Comparison of ENCODE assay signal across 15 cellular contexts in the genomic region with DNA sequence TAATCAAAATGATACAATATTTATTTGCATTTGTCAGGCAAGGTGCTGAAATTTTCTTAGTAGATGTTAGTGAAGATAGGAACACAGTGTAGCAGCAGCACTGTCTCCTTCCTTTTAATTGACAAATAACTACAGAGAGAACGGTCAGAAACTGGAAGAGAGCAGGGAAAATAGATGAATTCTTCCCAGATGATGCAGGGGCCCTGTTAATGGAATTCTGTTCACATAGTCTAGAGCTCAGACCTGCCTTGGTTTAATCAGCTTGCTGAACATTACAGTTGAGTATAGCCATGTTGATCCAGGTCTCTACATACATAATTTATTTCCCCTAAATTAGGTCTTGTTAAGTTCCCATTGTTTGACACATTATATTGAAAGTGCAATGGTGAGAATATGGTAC.
DNase-seq lines count a peak whose midpoint lies in the region; ATAC-seq and TF ChIP-seq lines count a peak whose summit lies in the region.
"Had no signal": no experiment of that assay in that cellular context is flagged by ENCODE, and none has a peak within 500 bp of the region (broad histone marks: within the 10 kb centered on the region; RNA-seq: fewer than 3 reads in every experiment).

No MANE protein-coding gene starts in this region.

- no peaks in the 10 kb centered on the region for H3K79me1 ChIP-seq in IMR-90 (ENCODE audit: low read depth in 1 of 2, low read length in 2 of 2)

- DNase-seq in IMR-90 (peak; percentile 38), adipocyte (ENCODE audit: low read depth) (peak; percentile 28), epithelial cell of prostate (ENCODE audit: low read depth, low spot score) (no peak)
- DNase-seq in effector memory CD4-positive, alpha-beta T cell = no peak
- DNase-seq: C1 segment of cervical spinal cord; Calu3; CD4-positive, alpha-beta memory T cell; COR-L47; DMS53; DMS79 treated with DMSO at 0.1 percent for 48 hours; H9 had no signal

- WGBS in IMR-90 (ENCODE audit: extremely low coverage in 2 of 2, insufficient read length in 1 of 2), 2 experiments = no CpG with 5 or more reads among the region's 1 CpG

- H2AFZ ChIP-seq in IMR-90 (replicated peaks; ENCODE audit: low read length, poor library complexity) = no peak overlapping the region
- H2AFZ ChIP-seq: GM23338 had no signal

- no peak overlapping the region for H2AK9ac ChIP-seq in IMR-90 (replicated peaks; ENCODE audit: low read depth, low read length, poor library complexity)

- no peak overlapping the region for H3K4ac ChIP-seq in IMR-90 (ENCODE audit: low read depth, low read length)

- no peak overlapping the region for H4K8ac ChIP-seq in IMR-90 (ENCODE audit: low read depth in 2 of 2, low read length in 2 of 2)

- H3K4me1 ChIP-seq in IMR-90 (ENCODE audit: control insufficient read depth, insufficient read depth, low read length) = peaks cover 4% of the 10 kb centered on the region
- peaks cover 25% of the 10 kb centered on the region for H3K4me1 ChIP-seq in adipocyte (ENCODE audit: control insufficient read depth, insufficient read depth, low read length)
- no peaks in the 10 kb centered on the region for H3K4me1 ChIP-seq in effector memory CD4-positive, alpha-beta T cell (ENCODE audit: control insufficient read depth, insufficient read depth, low read length, poor library complexity, severe bottlenecking)

- no peak for TF ChIP-seq RAD21 in IMR-90 (IDR thresholded peaks at IDR 0.05; ENCODE audit: low read length)

- no peak overlapping the region for H3K4me3 Mint-ChIP-seq in stimulated activated memory B cell treated with anti-CD40 and anti-IgM and Interleukin-4, amounts not matched to agents 10 μg/mL and 1 μg/mL and 100 μg/mL, for 72 hours
- H3K4me3 Mint-ChIP-seq: CD4-positive, alpha-beta memory T cell; GM23338; H9 had no signal

- H3K27me3 ChIP-seq in IMR-90 (ENCODE audit: control insufficient read depth, insufficient read depth, low read length) (no peaks in the 10 kb centered on the region), adipocyte (replicated peaks; ENCODE audit: control insufficient read depth, insufficient read depth, low read length) (no peaks in the 10 kb centered on the region)
- H3K27me3 ChIP-seq in effector memory CD4-positive, alpha-beta T cell (replicated peaks; ENCODE audit: control insufficient read depth, insufficient read depth, low read length, poor library complexity, severe bottlenecking) = no peaks in the 10 kb centered on the region

- H3K36me3 ChIP-seq in IMR-90 (ENCODE audit: control insufficient read depth, insufficient read depth, low read length) (no peaks in the 10 kb centered on the region), adipocyte (ENCODE audit: control insufficient read depth, insufficient read depth, low read length, severe bottlenecking) (no peaks in the 10 kb centered on the region)
- H3K36me3 ChIP-seq in effector memory CD4-positive, alpha-beta T cell (ENCODE audit: control insufficient read depth, insufficient read depth, low read length) = no peaks in the 10 kb centered on the region

- H3K4me1 Mint-ChIP-seq in stimulated activated memory B cell treated with anti-CD40 and anti-IgM and Interleukin-4, amounts not matched to agents 10 μg/mL and 1 μg/mL and 100 μg/mL, for 72 hours = no peaks in the 10 kb centered on the region
- H3K4me1 Mint-ChIP-seq: CD4-positive, alpha-beta memory T cell; GM23338; H9 had no signal

- H3K27ac Mint-ChIP-seq in stimulated activated memory B cell treated with anti-CD40 and anti-IgM and Interleukin-4, amounts not matched to agents 10 μg/mL and 1 μg/mL and 100 μg/mL, for 72 hours = no peak overlapping the region
- H3K27ac Mint-ChIP-seq: CD4-positive, alpha-beta memory T cell; GM23338; H9 had no signal

- no peak overlapping the region; the same call in 1 of the 2 replicates for H2BK20ac ChIP-seq in IMR-90 (ENCODE audit: low read depth, low read length)

- H3K14ac ChIP-seq in IMR-90 (replicated peaks; ENCODE audit: low read depth, low read length) = no peak overlapping the region

- no peaks in the 10 kb centered on the region for H3K27me3 Mint-ChIP-seq in stimulated activated memory B cell treated with anti-CD40 and anti-IgM and Interleukin-4, amounts not matched to agents 10 μg/mL and 1 μg/mL and 100 μg/mL, for 72 hours

- no peaks in the 10 kb centered on the region for H4K20me1 ChIP-seq in IMR-90 (ENCODE audit: insufficient read depth, low read length)

- H2BK120ac ChIP-seq in IMR-90 (ENCODE audit: low read depth, low read length) = peak overlapping the region; percentile 9; the same call in 1 of the 2 replicates

- H3K9me3 ChIP-seq in IMR-90 (ENCODE audit: control insufficient read depth, insufficient read depth, low read length) (peaks cover 1% of the 10 kb centered on the region; the same call in 1 of the 2 replicates), adipocyte (ENCODE audit: control insufficient read depth, low read length) (no peaks in the 10 kb centered on the region)
- no peaks in the 10 kb centered on the region for H3K9me3 ChIP-seq in effector memory CD4-positive, alpha-beta T cell (ENCODE audit: control insufficient read depth, low read length)

- H3K27ac ChIP-seq in IMR-90 (ENCODE audit: insufficient read depth, low read length) (no peak overlapping the region), epithelial cell of prostate (peak overlapping the region; percentile 79)
- no peak overlapping the region for H3K27ac ChIP-seq in effector memory CD4-positive, alpha-beta T cell (ENCODE audit: insufficient read depth, low read length, poor library complexity, severe bottlenecking)

- intact Hi-C loops in IMR-90 (cut with micrococcal nuclease) = no loop called here

- H3K56ac ChIP-seq in IMR-90 (ENCODE audit: extremely low read depth, insufficient read depth, low read length) = no peak overlapping the region

- H3K36me3 Mint-ChIP-seq in stimulated activated memory B cell treated with anti-CD40 and anti-IgM and Interleukin-4, amounts not matched to agents 10 μg/mL and 1 μg/mL and 100 μg/mL, for 72 hours = no peaks in the 10 kb centered on the region
- H3K36me3 Mint-ChIP-seq: CD4-positive, alpha-beta memory T cell had no signal

- no TSS peak for BruUV-seq in IMR-90 (replicated peaks; lab: Mats Ljungman, UMichigan)

- H3K4me2 ChIP-seq in IMR-90 (ENCODE audit: low read depth, low read length) = no peak overlapping the region
- H3K4me2 ChIP-seq: GM23338 had no signal

- in situ Hi-C loops in IMR-90 (cut with MboI; ENCODE audit: low sequenced_read_pairs) = no loop called here

- TF ChIP-seq POLR2A in IMR-90 (IDR thresholded peaks at IDR 0.05; ENCODE audit: low read depth, low read length) = no peak

- H3K9ac ChIP-seq in IMR-90 (ENCODE audit: low read depth, low read length) (no peak overlapping the region), adipocyte (ENCODE audit: low read length) (no peak overlapping the region)

- peak overlapping the region; percentile 30 for H2BK5ac ChIP-seq in IMR-90 (ENCODE audit: low read depth, low read length, poor library complexity, severe bottlenecking)

- CTCF ChIA-PET in IMR-90 (lab: Yijun Ruan, JAX) = no interaction called here

- no peak overlapping the region for H4K91ac ChIP-seq in IMR-90 (ENCODE audit: insufficient read depth, low read depth, low read length)

- no peak for TF ChIP-seq CTCF in IMR-90 (conservative IDR thresholded peaks at IDR 0.05; ENCODE audit: low read depth, low read length)

- no peak overlapping the region for H4K5ac ChIP-seq in IMR-90 (ENCODE audit: low read depth, low read length)

- H3K9me3 Mint-ChIP-seq in stimulated activated memory B cell treated with anti-CD40 and anti-IgM and Interleukin-4, amounts not matched to agents 10 μg/mL and 1 μg/mL and 100 μg/mL, for 72 hours = no peaks in the 10 kb centered on the region
- H3K9me3 Mint-ChIP-seq: GM23338, H9 had no signal

- dilution Hi-C loops in IMR-90 (cut with HindIII; ENCODE audit: low sequenced_read_pairs, unreplicated experiment) = no loop called here

- ATAC-seq in IMR-90 (ENCODE audit: low read depth) (no peak), HG03108 (IDR thresholded peaks at IDR 0.05; ENCODE audit: unreplicated experiment) (no peak)
- ATAC-seq in stimulated activated memory B cell treated with anti-CD40 and anti-IgM and Interleukin-4, amounts not matched to agents 10 μg/mL and 1 μg/mL and 100 μg/mL, for 72 hours = no peak
- ATAC-seq: GM23338, HCT116 had no signal

- POLR2A ChIA-PET in IMR-90 (lab: Charles Lee; ENCODE audit: unreplicated experiment) = no interaction called here

- no peak overlapping the region for H2AK5ac ChIP-seq in IMR-90 (ENCODE audit: low read depth, low read length)

- H3K9me1 ChIP-seq in IMR-90 (ENCODE audit: insufficient read depth, low read length) = peaks cover 5% of the 10 kb centered on the region; the same call in 1 of the 2 replicates

- H3K23ac ChIP-seq in IMR-90 (ENCODE audit: low read depth, low read length) = no peak overlapping the region

- no peak overlapping the region for H2BK15ac ChIP-seq in IMR-90 (ENCODE audit: low read depth, low read length)

- no peak overlapping the region for H3K18ac ChIP-seq in IMR-90 (ENCODE audit: low read depth, low read length)

- H3K4me3 ChIP-seq in IMR-90 (ENCODE audit: insufficient read depth, low read depth, low read length) (no peak overlapping the region), adipocyte (ENCODE audit: low read length) (no peak overlapping the region)
- no peak overlapping the region for H3K4me3 ChIP-seq in effector memory CD4-positive, alpha-beta T cell (ENCODE audit: insufficient read depth, low read depth, low read length, poor library complexity, severe bottlenecking)
- H3K4me3 ChIP-seq: GM23338 had no signal

TF ChIP-seq in IMR-90, 13 proteins besides CTCF, POLR2A, EP300 and RAD21:
- TF ChIP-seq MXI1 (IDR thresholded peaks at IDR 0.05; ENCODE audit: borderline replicate concordance, low read depth, low read length) = no peak
- no peak for TF ChIP-seq RCOR1 (IDR thresholded peaks at IDR 0.05; ENCODE audit: insufficient replicate concordance, low read length)
- TF ChIP-seq CHD1 (IDR thresholded peaks at IDR 0.05; ENCODE audit: low read depth, low read length) = no peak
- TF ChIP-seq BHLHE40 (IDR thresholded peaks at IDR 0.05; ENCODE audit: low read depth, low read length) = no peak
- TF ChIP-seq RFX5 (IDR thresholded peaks at IDR 0.05; ENCODE audit: low read depth, low read length) = no peak
- no peak for TF ChIP-seq NFE2L2 (IDR thresholded peaks at IDR 0.05; ENCODE audit: low read depth, low read length)
- no peak for TF ChIP-seq CEBPB (IDR thresholded peaks at IDR 0.05; ENCODE audit: low read depth, low read length)
- TF ChIP-seq, protein P1, sequence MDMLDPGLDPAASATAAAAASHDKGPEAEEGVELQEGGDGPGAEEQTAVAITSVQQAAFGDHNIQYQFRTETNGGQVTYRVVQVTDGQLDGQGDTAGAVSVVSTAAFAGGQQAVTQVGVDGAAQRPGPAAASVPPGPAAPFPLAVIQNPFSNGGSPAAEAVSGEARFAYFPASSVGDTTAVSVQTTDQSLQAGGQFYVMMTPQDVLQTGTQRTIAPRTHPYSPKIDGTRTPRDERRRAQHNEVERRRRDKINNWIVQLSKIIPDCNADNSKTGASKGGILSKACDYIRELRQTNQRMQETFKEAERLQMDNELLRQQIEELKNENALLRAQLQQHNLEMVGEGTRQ (IDR thresholded peaks at IDR 0.05; ENCODE audit: low read depth, low read length) = no peak
- TF ChIP-seq FOS (IDR thresholded peaks at IDR 0.05; ENCODE audit: low read depth, low read length) = no peak

Comparison
In these comparisons a context has a peak if more than half of its experiments do, and no peak if none do; other contexts are left out.
1. DNase-seq: peak in IMR-90 (single experiment) and adipocyte (single experiment); none in epithelial cell of prostate (single experiment) and effector memory CD4-positive, alpha-beta T cell (0 of 3).